ENCODE assay signal across 21 cellular contexts in genomic region chr12:2160043-2160442, GRCh38.
A peak's percentile ranks its signal among the peaks of the same experiment; 100 is the strongest.
DNase-seq lines count a peak whose midpoint lies in the region; ATAC-seq, FAIRE-seq and TF ChIP-seq lines count a peak whose summit lies in the region.
"Had no signal": no experiment of that assay in that cellular context is flagged by ENCODE, and none has a peak within 500 bp of the region (broad histone marks: within the 10 kb centered on the region; RNA-seq: fewer than 3 reads in every experiment).

No MANE protein-coding gene starts in this region.

- FAIRE-seq in HTR-8/SVneo (lab: Jason Lieb, UNC): peak; percentile 46

- peak overlapping the region; percentile 94 for H3K27ac ChIP-seq in VCaP
- H3K27ac ChIP-seq in WERI-Rb-1: no peak overlapping the region
- H3K27ac ChIP-seq: gastrocnemius medialis had no signal

- DNase-seq in COLO668 (lab: John Stamatoyannopoulos, UW; ENCODE audit: unreplicated experiment) (peak; percentile 17), HTR-8/SVneo (ENCODE audit: insufficient read length, low spot score) (no peak), mucosa of descending colon (no peak), mesenteric fat pad (ENCODE audit: low spot score) (no peak), cerebellar nuclear complex (lab: John Stamatoyannopoulos, UW) (no peak), WERI-Rb-1 (no peak)
- DNase-seq: activated CD4-positive, alpha-beta T cell treated with anti-CD3 and anti-CD28 coated beads for 48 hours; activated CD8-positive, alpha-beta memory T cell treated with anti-CD3 and anti-CD28 coated beads, Interleukin-2, amount 50 U/mL, for 4 hours; activated naive CD4-positive, alpha-beta T cell; CD4-positive, alpha-beta memory T cell; cortex of kidney; gastrocnemius medialis; KG1; NCI-H1048; NCI-H2171; NK-92 treated with Interleukin-12 subunit alpha and Interleukin-12 subunit beta, amount 100 ng/mL, for 24 hours; nucleus accumbens; stimulated activated CD4-positive, alpha-beta T cell treated with anti-CD3 and anti-CD28 coated beads, Interleukin-1b, Interleukin-23, amount 100 ng/mL, for 48 hours; stimulated activated naive CD8-positive, alpha-beta T cell treated with anti-CD3 and anti-CD28 coated beads, Interleukin-15, Interleukin-2, amounts not matched to agents 100 U/mL and 50 U/mL, for 24 hours had no signal

- H3K4me3 ChIP-seq in mucosa of descending colon (no peak overlapping the region), WERI-Rb-1 (ENCODE audit: low read depth, low read length) (no peak overlapping the region)
- H3K4me3 ChIP-seq: gastrocnemius medialis had no signal

- H3K9me3 ChIP-seq in mucosa of descending colon (no peaks in the 10 kb centered on the region), WERI-Rb-1 (ENCODE audit: severe bottlenecking) (no peaks in the 10 kb centered on the region)
- H3K9me3 ChIP-seq: gastrocnemius medialis had no signal

- intact Hi-C loops in mucosa of descending colon (cut with DNase I, micrococcal nuclease): no loop called here

- TF ChIP-seq CTCF in VCaP (conservative IDR thresholded peaks at IDR 0.05) (peak; percentile 73), mucosa of descending colon (IDR thresholded peaks at IDR 0.05) (no peak), WERI-Rb-1 (IDR thresholded peaks at IDR 0.05; ENCODE audit: low read depth, low read length) (no peak)

- H3K27me3 ChIP-seq in WERI-Rb-1 (ENCODE audit: insufficient read depth, low read depth, severe bottlenecking): no peaks in the 10 kb centered on the region
- H3K27me3 ChIP-seq: gastrocnemius medialis had no signal

- ATAC-seq in mucosa of descending colon: peak; percentile 15
- ATAC-seq in GM18498 (IDR thresholded peaks at IDR 0.05; ENCODE audit: unreplicated experiment): no peak
- ATAC-seq: gastrocnemius medialis; stimulated activated naive CD8-positive, alpha-beta T cell treated with anti-CD3 and anti-CD28 coated beads, Interleukin-15, Interleukin-2, amounts not matched to agents 100 U/mL and 50 U/mL, for 24 hours had no signal

- H3K36me3 ChIP-seq in mucosa of descending colon (ENCODE audit: low read depth) (no peaks in the 10 kb centered on the region), WERI-Rb-1 (no peaks in the 10 kb centered on the region)
- H3K36me3 ChIP-seq: gastrocnemius medialis had no signal

- peaks cover 6% of the 10 kb centered on the region for H3K4me1 ChIP-seq in mucosa of descending colon (ENCODE audit: low read depth)
